8 cellular contexts compared by ENCODE assay signal in genomic region chr1:94883688-94884087, GRCh38. TPM values are rescaled to one million over a fixed set of nuclear protein-coding genes. Genes with fewer than 3 reads are reported as not detected.
DNase-seq lines count a peak whose midpoint lies in the region; ATAC-seq, FAIRE-seq and TF ChIP-seq lines count a peak whose summit lies in the region.

No MANE protein-coding gene starts in this region.

- H3K9me3 Mint-ChIP-seq in activated T-helper 2 cell treated with anti-CD3 and anti-CD28 coated beads, Interferon-gamma antibody, Interleukin-2, Interleukin-4, amounts not matched to agents 10 μg/mL and 5 μg/mL and 100 μg/mL, durations not matched to agents 14 hours and 24 hours and 36 hours, result no peaks in the 10 kb centered on the region

- no peaks in the 10 kb centered on the region for H3K36me3 Mint-ChIP-seq in activated T-helper 2 cell treated with anti-CD3 and anti-CD28 coated beads, Interferon-gamma antibody, Interleukin-2, Interleukin-4, amounts not matched to agents 10 μg/mL and 5 μg/mL and 100 μg/mL, durations not matched to agents 14 hours and 24 hours and 36 hours (ENCODE audit: low read depth)

- H3K9ac ChIP-seq in subcutaneous abdominal adipose tissue (ENCODE audit: low read length in 5 of 5), result peak overlapping the region in 1 of 5 donors; percentile 41

- peak; percentile 65 for ATAC-seq in Right ventricle myocardium superior (ENCODE audit: poor library complexity)

- DNase-seq in Right ventricle myocardium superior, result no peak
- DNase-seq in cardiac septum (ENCODE audit: low spot score), result no peak
- no peak for DNase-seq in activated T-helper 2 cell treated with anti-CD3 and anti-CD28 coated beads, Interferon-gamma antibody, Interleukin-2, Interleukin-4, amounts not matched to agents 10 μg/mL and 5 μg/mL and 100 μg/mL, durations not matched to agents 14 hours and 24 hours and 36 hours (ENCODE audit: low spot score)
- peak; percentile 66 for DNase-seq in hepatic stellate cell (ENCODE audit: low spot score)
- DNase-seq in DMS114 treated with DMSO at 0.1 percent for 48 hours (lab: John Stamatoyannopoulos, UW; ENCODE audit: unreplicated experiment), result no peak
- no peak for DNase-seq in head of caudate nucleus
- DNase-seq in D721Med (ENCODE audit: insufficient read length, low spot score), result no peak

- H3K27ac ChIP-seq in subcutaneous abdominal adipose tissue (ENCODE audit: low read depth, low read length), result no peak overlapping the region

- intact Hi-C loops in Right ventricle myocardium superior (cut with DNase I) (no loop called here), cardiac septum (cut with DNase I) (no loop called here), head of caudate nucleus (cut with DNase I) (no loop called here)
- intact Hi-C loops in activated T-helper 2 cell treated with anti-CD3 and anti-CD28 coated beads, Interferon-gamma antibody, Interleukin-2, Interleukin-4, amounts not matched to agents 10 μg/mL and 5 μg/mL and 100 μg/mL, durations not matched to agents 14 hours and 24 hours and 36 hours (cut with micrococcal nuclease), result no loop called here

- H3K4me1 ChIP-seq in subcutaneous abdominal adipose tissue (ENCODE audit: control insufficient read depth in 5 of 5, insufficient read depth in 5 of 5, low read length in 5 of 5), result peaks cover 0 to 13% (median 12%) of the 10 kb centered on the region in 5 donors

- peaks cover 5% of the 10 kb centered on the region for H3K4me1 Mint-ChIP-seq in activated T-helper 2 cell treated with anti-CD3 and anti-CD28 coated beads, Interferon-gamma antibody, Interleukin-2, Interleukin-4, amounts not matched to agents 10 μg/mL and 5 μg/mL and 100 μg/mL, durations not matched to agents 14 hours and 24 hours and 36 hours (ENCODE audit: low read depth)

- H3K4me3 ChIP-seq in subcutaneous abdominal adipose tissue (ENCODE audit: low read depth in 1 of 5, low read length in 5 of 5), result peak overlapping the region; percentile 6 to 45 (median 33)

- H3K27me3 ChIP-seq in subcutaneous abdominal adipose tissue (ENCODE audit: control insufficient read depth in 5 of 5, insufficient read depth in 4 of 5, low read length in 5 of 5), result no peaks in the 10 kb centered on the region

- no peaks in the 10 kb centered on the region for H3K36me3 ChIP-seq in subcutaneous abdominal adipose tissue (ENCODE audit: control insufficient read depth in 5 of 5, insufficient read depth in 5 of 5, low read length in 5 of 5)

- H3K4me3 Mint-ChIP-seq in activated T-helper 2 cell treated with anti-CD3 and anti-CD28 coated beads, Interferon-gamma antibody, Interleukin-2, Interleukin-4, amounts not matched to agents 10 μg/mL and 5 μg/mL and 100 μg/mL, durations not matched to agents 14 hours and 24 hours and 36 hours (ENCODE audit: low read depth), result no peak overlapping the region

- no peak for FAIRE-seq in D721Med (lab: Jason Lieb, UNC)

- no peak for TF ChIP-seq CTCF in D721Med (IDR thresholded peaks at IDR 0.05; ENCODE audit: insufficient read depth, missing control alignments)

- peak overlapping the region; percentile 34 for H3K27ac Mint-ChIP-seq in activated T-helper 2 cell treated with anti-CD3 and anti-CD28 coated beads, Interferon-gamma antibody, Interleukin-2, Interleukin-4, amounts not matched to agents 10 μg/mL and 5 μg/mL and 100 μg/mL, durations not matched to agents 14 hours and 24 hours and 36 hours

- no peaks in the 10 kb centered on the region for H3K9me3 ChIP-seq in subcutaneous abdominal adipose tissue (ENCODE audit: control insufficient read depth in 5 of 5, low read length in 5 of 5)

- H3K27me3 Mint-ChIP-seq in activated T-helper 2 cell treated with anti-CD3 and anti-CD28 coated beads, Interferon-gamma antibody, Interleukin-2, Interleukin-4, amounts not matched to agents 10 μg/mL and 5 μg/mL and 100 μg/mL, durations not matched to agents 14 hours and 24 hours and 36 hours (ENCODE audit: low read depth), result no peaks in the 10 kb centered on the region

RNA-seq across cellular contexts. Expression of gene CNN3, which starts 43.2 kb away (rescaled TPM):
- total RNA-seq in Right ventricle myocardium superior (49.4 TPM), cardiac septum (106 TPM)
- total RNA-seq in activated T-helper 2 cell treated with anti-CD3 and anti-CD28 coated beads, Interferon-gamma antibody, Interleukin-2, Interleukin-4, amounts not matched to agents 10 μg/mL and 5 μg/mL and 100 μg/mL, durations not matched to agents 14 hours and 24 hours and 36 hours, result 2.6 and 2.7 TPM in 2 replicates

Comparison
In these comparisons a context has a peak if more than half of its experiments do, and no peak if none do; other contexts are left out.
1. RNA of gene CNN3, which starts 43.2 kb away (total RNA-seq): 106 TPM in cardiac septum (single experiment) and 49.4 TPM in Right ventricle myocardium superior (single experiment); 2.6 to 2.7 TPM in activated T-helper 2 cell treated with anti-CD3 and anti-CD28 coated beads, Interferon-gamma antibody, Interleukin-2, Interleukin-4, amounts not matched to agents 10 μg/mL and 5 μg/mL and 100 μg/mL, durations not matched to agents 14 hours and 24 hours and 36 hours; every median in the first group is over 10 times any median in the second.